In the genomic region with DNA sequence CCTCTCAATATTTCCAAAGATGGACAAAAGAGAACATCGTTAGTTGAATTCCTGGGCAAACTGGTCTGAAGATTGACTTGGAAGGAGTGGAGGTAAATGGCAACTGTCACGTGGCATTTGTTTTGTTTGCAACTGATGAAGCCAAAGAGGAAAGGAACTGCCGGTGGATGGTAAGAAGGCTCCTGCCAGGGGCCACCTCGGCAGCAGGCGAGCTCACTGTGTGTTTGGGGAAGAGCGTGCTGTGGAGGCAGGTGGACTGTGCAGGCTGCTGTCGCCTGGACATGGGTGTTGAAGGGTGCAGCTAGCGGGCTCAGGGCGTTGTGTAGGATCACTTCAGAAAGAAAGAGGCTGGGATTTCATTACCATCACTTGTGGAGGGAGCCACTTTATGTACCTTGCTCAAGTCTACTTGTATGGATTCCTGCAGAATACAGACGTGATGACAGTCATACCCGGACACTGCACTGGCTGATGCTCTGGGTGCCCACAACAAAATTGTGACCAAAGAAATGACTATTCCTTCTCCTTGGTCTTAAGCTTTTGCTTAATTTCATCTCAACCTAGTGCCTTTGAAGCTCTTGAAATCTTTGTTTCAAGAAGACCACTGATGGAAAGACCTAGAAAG, we compare ENCODE assay signal across 1 cellular context.
TF ChIP-seq lines count a peak whose summit lies in the region.

No MANE protein-coding gene starts in this region.

TF ChIP-seq in GM23338, 12 proteins besides CTCF, POLR2A, EP300 and RAD21 (continued from another document):
- TF ChIP-seq, protein P1, sequence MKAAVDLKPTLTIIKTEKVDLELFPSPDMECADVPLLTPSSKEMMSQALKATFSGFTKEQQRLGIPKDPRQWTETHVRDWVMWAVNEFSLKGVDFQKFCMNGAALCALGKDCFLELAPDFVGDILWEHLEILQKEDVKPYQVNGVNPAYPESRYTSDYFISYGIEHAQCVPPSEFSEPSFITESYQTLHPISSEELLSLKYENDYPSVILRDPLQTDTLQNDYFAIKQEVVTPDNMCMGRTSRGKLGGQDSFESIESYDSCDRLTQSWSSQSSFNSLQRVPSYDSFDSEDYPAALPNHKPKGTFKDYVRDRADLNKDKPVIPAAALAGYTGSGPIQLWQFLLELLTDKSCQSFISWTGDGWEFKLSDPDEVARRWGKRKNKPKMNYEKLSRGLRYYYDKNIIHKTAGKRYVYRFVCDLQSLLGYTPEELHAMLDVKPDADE (IDR thresholded peaks at IDR 0.05) = no peak
